Comparison of ENCODE assay signal across 26 cellular contexts in genomic region chr1:119390499-119390898, GRCh38. TPM values are rescaled to one million over a fixed set of nuclear protein-coding genes. Genes with fewer than 3 reads are reported as not detected.
DNase-seq lines count a peak whose midpoint lies in the region; ATAC-seq and TF ChIP-seq lines count a peak whose summit lies in the region.
"Had no signal": no experiment of that assay in that cellular context is flagged by ENCODE, and none has a peak within 500 bp of the region (broad histone marks: within the 10 kb centered on the region; RNA-seq: fewer than 3 reads in every experiment).

No MANE protein-coding gene starts in this region.

- H3K4me3 ChIP-seq in Peyer's patch: no peak overlapping the region
- no peak overlapping the region for H3K4me3 ChIP-seq in mucosa of rectum (ENCODE audit: low read length in 2 of 2)
- H3K4me3 ChIP-seq: BLaER1 treated with 17β-estradiol and CSF1 and Interleukin-3, amounts not matched to agents 10 nM and 100 nM; GM12878; GM23248; HAP-1 had no signal

- TF ChIP-seq CTCF in 22Rv1 (IDR thresholded peaks at IDR 0.05) (no peak), Peyer's patch (IDR thresholded peaks at IDR 0.05) (no peak)

- peak overlapping the region; percentile 88 for H3K27ac ChIP-seq in 22Rv1
- H3K27ac ChIP-seq in Peyer's patch: peak overlapping the region in 3 of 4 donors; percentile 38 to 80 (median 63)
- H3K27ac ChIP-seq in mucosa of rectum (ENCODE audit: low read depth in 2 of 2, low read length in 2 of 2): peak overlapping the region; percentile 48 to 49
- H3K27ac ChIP-seq: BLaER1 treated with 17β-estradiol and CSF1 and Interleukin-3, amounts not matched to agents 10 nM and 100 nM; GM23248; HL-60 had no signal

- H3K36me3 ChIP-seq in Peyer's patch (no peaks in the 10 kb centered on the region), mucosa of rectum (ENCODE audit: control insufficient read depth in 2 of 2, insufficient read depth in 2 of 2, low read length in 2 of 2) (no peaks in the 10 kb centered on the region)
- H3K36me3 ChIP-seq: BLaER1 treated with 17β-estradiol and CSF1 and Interleukin-3, amounts not matched to agents 10 nM and 100 nM; HAP-1 had no signal

- peak; percentile 75 for ATAC-seq in left colon
- ATAC-seq: GM12878 had no signal

- H3K9me3 ChIP-seq in Peyer's patch (no peaks in the 10 kb centered on the region), mucosa of rectum (ENCODE audit: control insufficient read depth in 2 of 2, low read length in 2 of 2) (no peaks in the 10 kb centered on the region)
- H3K9me3 ChIP-seq: BLaER1 treated with 17β-estradiol and CSF1 and Interleukin-3, amounts not matched to agents 10 nM and 100 nM; HAP-1 had no signal

- TF ChIP-seq POLR2A in Peyer's patch (IDR thresholded peaks at IDR 0.05): no peak

- DNase-seq in Peyer's patch (no peak), left colon (no peak), retina (no peak), cerebellar cortex (ENCODE audit: low spot score) (no peak), HCEC 1CT (no peak), superior temporal gyrus (ENCODE audit: extremely low spot score) (no peak)
- DNase-seq: CD4-positive, CD25-positive, alpha-beta regulatory T cell; CD8-positive, alpha-beta memory T cell; COR-L47; DMS 273 treated with DMSO at 0.1 percent for 48 hours; DMS53; DND-41; EL; GM23248; IMR-90 had no signal

- H3K27me3 ChIP-seq in Peyer's patch (no peaks in the 10 kb centered on the region), mucosa of rectum (ENCODE audit: control insufficient read depth in 2 of 2, insufficient read depth in 2 of 2, low read length in 2 of 2) (no peaks in the 10 kb centered on the region)
- H3K27me3 ChIP-seq: BLaER1 treated with 17β-estradiol and CSF1 and Interleukin-3, amounts not matched to agents 10 nM and 100 nM had no signal

- no peak overlapping the region for H3K9ac ChIP-seq in mucosa of rectum (ENCODE audit: low read depth in 1 of 2, low read length in 2 of 2)
- H3K9ac ChIP-seq: BLaER1 treated with 17β-estradiol and CSF1 and Interleukin-3, amounts not matched to agents 10 nM and 100 nM; GM23248 had no signal

- intact Hi-C loops in left colon (cut with DNase I, micrococcal nuclease): no loop called here

- peaks cover 0 to 11% (median 1%) of the 10 kb centered on the region in 4 donors for H3K4me1 ChIP-seq in Peyer's patch
- peaks cover 6 to 14% of the 10 kb centered on the region in 2 donors for H3K4me1 ChIP-seq in mucosa of rectum (ENCODE audit: control insufficient read depth in 2 of 2, insufficient read depth in 2 of 2, low read length in 2 of 2)
- H3K4me1 ChIP-seq: BLaER1 treated with 17β-estradiol and CSF1 and Interleukin-3, amounts not matched to agents 10 nM and 100 nM; HAP-1 had no signal

RNA-seq across cellular contexts. Expression of gene HAO2, which starts 21.9 kb away (rescaled TPM):
- under 1 TPM in 1 of 4 donors, not detected in 3; 0.76 TPM for total RNA-seq in Peyer's patch
- not detected for total RNA-seq in left colon
- total RNA-seq: A172; B cell; CD4-positive, CD25-positive, alpha-beta regulatory T cell; CD8-positive, alpha-beta memory T cell; G401; GM12878; GM23248; H4; HT1080; IMR-90 had no signal

RNA-seq across cellular contexts. Expression of gene HSD3B2, which starts 24.5 kb away (rescaled TPM):
- total RNA-seq in Peyer's patch (100 to 1,000 TPM in 2 of 4 donors, 10 to 100 TPM in 1, not detected in 1; 14.9 to 132 (median 126) TPM), left colon (10 to 100 TPM in 1 of 2 donors, 1 to 10 TPM in 1; 3.2 to 16.6 TPM)
- total RNA-seq: A172; B cell; CD4-positive, CD25-positive, alpha-beta regulatory T cell; CD8-positive, alpha-beta memory T cell; G401; GM23248; H4; HT1080; IMR-90 had no signal
